1 cellular context compared by ENCODE assay signal in the genomic region with DNA sequence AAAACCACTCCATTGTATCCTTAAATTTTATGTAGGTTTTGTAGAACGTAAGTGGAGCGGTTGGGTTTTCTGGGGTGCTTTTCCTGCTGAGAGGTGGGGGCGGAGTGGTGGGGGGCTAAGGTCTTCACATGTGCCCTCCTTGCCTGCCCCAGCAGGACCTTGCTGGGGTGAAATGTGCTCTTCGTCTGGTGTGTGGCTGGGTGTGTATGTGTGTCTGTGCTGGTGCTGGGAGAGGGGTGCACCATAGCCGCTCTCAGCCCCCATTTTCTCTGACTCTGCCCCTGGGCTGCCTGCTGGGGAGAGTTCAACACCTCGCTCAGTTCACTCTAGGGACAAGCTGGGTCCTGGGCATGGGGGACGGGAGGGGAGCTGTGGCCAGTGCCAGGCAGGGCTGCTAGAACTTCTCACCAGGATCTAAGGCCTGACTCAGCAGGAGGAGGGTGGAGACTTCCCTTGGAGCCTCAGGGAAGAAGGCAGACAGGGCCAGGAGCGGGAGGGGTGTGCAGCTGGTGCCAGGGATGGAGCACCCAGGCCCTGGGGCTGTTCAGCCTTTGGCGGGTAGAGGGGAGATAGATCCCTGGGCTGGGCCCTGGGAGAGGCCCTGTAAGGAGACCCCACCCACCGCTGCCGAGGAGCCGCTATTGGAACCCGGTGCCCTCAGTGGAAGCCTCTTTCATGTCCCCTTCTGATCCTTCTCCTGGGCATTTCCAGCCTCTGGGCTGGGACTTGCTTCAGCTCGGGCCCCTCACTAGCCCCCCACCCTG.
TF ChIP-seq lines count a peak whose summit lies in the region.

No MANE protein-coding gene starts in this region.

TF ChIP-seq in HEK293, 187 proteins besides CTCF, POLR2A, EP300 and RAD21 (continued from another document and continues in another):
- TF ChIP-seq ZNF19 (tag by site-specific recombination; IDR thresholded peaks at IDR 0.05; ENCODE audit: low read depth) (no peak), HOXA7 (CRISPR knock-in tag; IDR thresholded peaks at IDR 0.05; ENCODE audit: borderline replicate concordance) (no peak), ZNF660 (tag by site-specific recombination; IDR thresholded peaks at IDR 0.05) (no peak), ZNF670 (tag by site-specific recombination; IDR thresholded peaks at IDR 0.05; ENCODE audit: low read depth) (no peak), ZFP3 (tag by site-specific recombination; IDR thresholded peaks at IDR 0.05; ENCODE audit: low read depth) (no peak), ZNF214 (tag by site-specific recombination; IDR thresholded peaks at IDR 0.05; ENCODE audit: borderline replicate concordance) (no peak), TRIM28 (IDR thresholded peaks at IDR 0.05; ENCODE audit: borderline replicate concordance, low read length) (no peak), ZNF292 (tag by site-specific recombination; IDR thresholded peaks at IDR 0.05; ENCODE audit: borderline replicate concordance, low read depth) (no peak), ZNF473 (tag by site-specific recombination; IDR thresholded peaks at IDR 0.05) (no peak), ZNF561 (tag by site-specific recombination; IDR thresholded peaks at IDR 0.05; ENCODE audit: borderline replicate concordance) (no peak), SALL2 (tag by site-specific recombination; IDR thresholded peaks at IDR 0.05; ENCODE audit: borderline replicate concordance) (no peak), IKZF3 (tag by site-specific recombination; IDR thresholded peaks at IDR 0.05) (no peak), MZF1 (tag by site-specific recombination; IDR thresholded peaks at IDR 0.05; ENCODE audit: borderline replicate concordance) (no peak), YY2 (tag by site-specific recombination; IDR thresholded peaks at IDR 0.05) (no peak), ZNF324 (tag by site-specific recombination; IDR thresholded peaks at IDR 0.05) (no peak), ZBTB17 (tag by site-specific recombination; IDR thresholded peaks at IDR 0.05) (peak; percentile 56; the same call in 1 of the 2 replicates), ZNF747 (tag by site-specific recombination; IDR thresholded peaks at IDR 0.05) (no peak), ZNF791 (tag by site-specific recombination; IDR thresholded peaks at IDR 0.05) (no peak), ZNF843 (tag by site-specific recombination; IDR thresholded peaks at IDR 0.05) (no peak), ZNF664 (tag by site-specific recombination; IDR thresholded peaks at IDR 0.05) (no peak), ZNF777 (tag by site-specific recombination; IDR thresholded peaks at IDR 0.05; ENCODE audit: borderline replicate concordance) (no peak), KLF8 (tag by site-specific recombination; IDR thresholded peaks at IDR 0.05) (0 out of 2 replicates have a peak, but pooled peaks have one; percentile 18), BCL11B (tag by site-specific recombination; IDR thresholded peaks at IDR 0.05; ENCODE audit: low read depth) (no peak), MYNN (tag by site-specific recombination; IDR thresholded peaks at IDR 0.05; ENCODE audit: borderline replicate concordance) (no peak), ZNF610 (tag by site-specific recombination; IDR thresholded peaks at IDR 0.05; ENCODE audit: borderline replicate concordance) (no peak), ZNF175 (tag by site-specific recombination; IDR thresholded peaks at IDR 0.05) (no peak), SCRT2 (tag by site-specific recombination; IDR thresholded peaks at IDR 0.05) (no peak), ZNF221 (tag by site-specific recombination; IDR thresholded peaks at IDR 0.05; ENCODE audit: borderline replicate concordance) (no peak), ZIC2 (tag by site-specific recombination; IDR thresholded peaks at IDR 0.05) (peak; percentile 87), ZEB2 (tag by site-specific recombination; IDR thresholded peaks at IDR 0.05) (0 out of 2 replicates have a peak, but pooled peaks have one; percentile 30), ZNF837 (tag by site-specific recombination; IDR thresholded peaks at IDR 0.05) (no peak), ZSCAN23 (tag by site-specific recombination; IDR thresholded peaks at IDR 0.05) (no peak), ZNF341 (tag by site-specific recombination; IDR thresholded peaks at IDR 0.05; ENCODE audit: low read depth) (peak; percentile 26; the same call in 1 of the 2 replicates)
- TF ChIP-seq, protein P1, sequence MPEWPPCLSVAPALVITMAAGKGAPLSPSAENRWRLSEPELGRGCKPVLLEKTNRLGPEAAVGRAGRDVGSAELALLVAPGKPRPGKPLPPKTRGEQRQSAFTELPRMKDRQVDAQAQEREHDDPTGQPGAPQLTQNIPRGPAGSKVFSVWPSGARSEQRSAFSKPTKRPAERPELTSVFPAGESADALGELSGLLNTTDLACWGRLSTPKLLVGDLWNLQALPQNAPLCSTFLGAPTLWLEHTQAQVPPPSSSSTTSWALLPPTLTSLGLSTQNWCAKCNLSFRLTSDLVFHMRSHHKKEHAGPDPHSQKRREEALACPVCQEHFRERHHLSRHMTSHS (tag by site-specific recombination; IDR thresholded peaks at IDR 0.05) = no peak
- TF ChIP-seq, protein P2, sequence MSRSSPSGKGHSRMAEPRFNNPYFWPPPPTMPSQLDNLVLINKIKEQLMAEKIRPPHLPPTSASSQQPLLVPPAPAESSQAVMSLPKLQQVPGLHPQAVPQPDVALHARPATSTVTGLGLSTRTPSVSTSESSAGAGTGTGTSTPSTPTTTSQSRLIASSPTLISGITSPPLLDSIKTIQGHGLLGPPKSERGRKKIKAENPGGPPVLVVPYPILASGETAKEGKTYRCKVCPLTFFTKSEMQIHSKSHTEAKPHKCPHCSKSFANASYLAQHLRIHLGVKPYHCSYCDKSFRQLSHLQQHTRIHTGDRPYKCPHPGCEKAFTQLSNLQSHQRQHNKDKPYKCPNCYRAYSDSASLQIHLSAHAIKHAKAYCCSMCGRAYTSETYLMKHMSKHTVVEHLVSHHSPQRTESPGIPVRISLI (tag by site-specific recombination; IDR thresholded peaks at IDR 0.05) = no peak
- TF ChIP-seq, protein P3, sequence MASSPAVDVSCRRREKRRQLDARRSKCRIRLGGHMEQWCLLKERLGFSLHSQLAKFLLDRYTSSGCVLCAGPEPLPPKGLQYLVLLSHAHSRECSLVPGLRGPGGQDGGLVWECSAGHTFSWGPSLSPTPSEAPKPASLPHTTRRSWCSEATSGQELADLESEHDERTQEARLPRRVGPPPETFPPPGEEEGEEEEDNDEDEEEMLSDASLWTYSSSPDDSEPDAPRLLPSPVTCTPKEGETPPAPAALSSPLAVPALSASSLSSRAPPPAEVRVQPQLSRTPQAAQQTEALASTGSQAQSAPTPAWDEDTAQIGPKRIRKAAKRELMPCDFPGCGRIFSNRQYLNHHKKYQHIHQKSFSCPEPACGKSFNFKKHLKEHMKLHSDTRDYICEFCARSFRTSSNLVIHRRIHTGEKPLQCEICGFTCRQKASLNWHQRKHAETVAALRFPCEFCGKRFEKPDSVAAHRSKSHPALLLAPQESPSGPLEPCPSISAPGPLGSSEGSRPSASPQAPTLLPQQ (tag by site-specific recombination; IDR thresholded peaks at IDR 0.05) = no peak
- TF ChIP-seq, protein P4, sequence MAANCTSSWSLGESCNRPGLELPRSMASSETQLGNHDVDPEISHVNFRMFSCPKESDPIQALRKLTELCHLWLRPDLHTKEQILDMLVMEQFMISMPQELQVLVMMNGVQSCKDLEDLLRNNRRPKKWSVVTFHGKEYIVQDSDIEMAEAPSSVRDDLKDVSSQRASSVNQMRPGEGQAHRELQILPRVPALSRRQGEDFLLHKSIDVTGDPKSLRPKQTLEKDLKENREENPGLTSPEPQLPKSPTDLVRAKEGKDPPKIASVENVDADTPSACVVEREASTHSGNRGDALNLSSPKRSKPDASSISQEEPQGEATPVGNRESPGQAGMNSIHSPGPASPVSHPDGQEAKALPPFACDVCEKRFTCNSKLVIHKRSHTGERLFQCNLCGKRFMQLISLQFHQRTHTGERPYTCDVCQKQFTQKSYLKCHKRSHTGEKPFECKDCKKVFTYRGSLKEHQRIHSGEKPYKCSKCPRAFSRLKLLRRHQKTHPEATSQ (tag by site-specific recombination; IDR thresholded peaks at IDR 0.05) = no peak
- TF ChIP-seq, protein P5, sequence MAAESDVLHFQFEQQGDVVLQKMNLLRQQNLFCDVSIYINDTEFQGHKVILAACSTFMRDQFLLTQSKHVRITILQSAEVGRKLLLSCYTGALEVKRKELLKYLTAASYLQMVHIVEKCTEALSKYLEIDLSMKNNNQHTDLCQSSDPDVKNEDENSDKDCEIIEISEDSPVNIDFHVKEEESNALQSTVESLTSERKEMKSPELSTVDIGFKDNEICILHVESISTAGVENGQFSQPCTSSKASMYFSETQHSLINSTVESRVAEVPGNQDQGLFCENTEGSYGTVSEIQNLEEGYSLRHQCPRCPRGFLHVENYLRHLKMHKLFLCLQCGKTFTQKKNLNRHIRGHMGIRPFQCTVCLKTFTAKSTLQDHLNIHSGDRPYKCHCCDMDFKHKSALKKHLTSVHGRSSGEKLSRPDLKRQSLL (tag by site-specific recombination; IDR thresholded peaks at IDR 0.05) = no peak
- TF ChIP-seq, protein P6, sequence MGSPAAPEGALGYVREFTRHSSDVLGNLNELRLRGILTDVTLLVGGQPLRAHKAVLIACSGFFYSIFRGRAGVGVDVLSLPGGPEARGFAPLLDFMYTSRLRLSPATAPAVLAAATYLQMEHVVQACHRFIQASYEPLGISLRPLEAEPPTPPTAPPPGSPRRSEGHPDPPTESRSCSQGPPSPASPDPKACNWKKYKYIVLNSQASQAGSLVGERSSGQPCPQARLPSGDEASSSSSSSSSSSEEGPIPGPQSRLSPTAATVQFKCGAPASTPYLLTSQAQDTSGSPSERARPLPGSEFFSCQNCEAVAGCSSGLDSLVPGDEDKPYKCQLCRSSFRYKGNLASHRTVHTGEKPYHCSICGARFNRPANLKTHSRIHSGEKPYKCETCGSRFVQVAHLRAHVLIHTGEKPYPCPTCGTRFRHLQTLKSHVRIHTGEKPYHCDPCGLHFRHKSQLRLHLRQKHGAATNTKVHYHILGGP (tag by site-specific recombination; IDR thresholded peaks at IDR 0.05) = no peak
- TF ChIP-seq, protein P7, sequence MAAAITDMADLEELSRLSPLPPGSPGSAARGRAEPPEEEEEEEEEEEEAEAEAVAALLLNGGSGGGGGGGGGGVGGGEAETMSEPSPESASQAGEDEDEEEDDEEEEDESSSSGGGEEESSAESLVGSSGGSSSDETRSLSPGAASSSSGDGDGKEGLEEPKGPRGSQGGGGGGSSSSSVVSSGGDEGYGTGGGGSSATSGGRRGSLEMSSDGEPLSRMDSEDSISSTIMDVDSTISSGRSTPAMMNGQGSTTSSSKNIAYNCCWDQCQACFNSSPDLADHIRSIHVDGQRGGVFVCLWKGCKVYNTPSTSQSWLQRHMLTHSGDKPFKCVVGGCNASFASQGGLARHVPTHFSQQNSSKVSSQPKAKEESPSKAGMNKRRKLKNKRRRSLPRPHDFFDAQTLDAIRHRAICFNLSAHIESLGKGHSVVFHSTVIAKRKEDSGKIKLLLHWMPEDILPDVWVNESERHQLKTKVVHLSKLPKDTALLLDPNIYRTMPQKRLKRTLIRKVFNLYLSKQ (tag by site-specific recombination; IDR thresholded peaks at IDR 0.05; ENCODE audit: borderline replicate concordance) = no peak
- TF ChIP-seq, protein P8, sequence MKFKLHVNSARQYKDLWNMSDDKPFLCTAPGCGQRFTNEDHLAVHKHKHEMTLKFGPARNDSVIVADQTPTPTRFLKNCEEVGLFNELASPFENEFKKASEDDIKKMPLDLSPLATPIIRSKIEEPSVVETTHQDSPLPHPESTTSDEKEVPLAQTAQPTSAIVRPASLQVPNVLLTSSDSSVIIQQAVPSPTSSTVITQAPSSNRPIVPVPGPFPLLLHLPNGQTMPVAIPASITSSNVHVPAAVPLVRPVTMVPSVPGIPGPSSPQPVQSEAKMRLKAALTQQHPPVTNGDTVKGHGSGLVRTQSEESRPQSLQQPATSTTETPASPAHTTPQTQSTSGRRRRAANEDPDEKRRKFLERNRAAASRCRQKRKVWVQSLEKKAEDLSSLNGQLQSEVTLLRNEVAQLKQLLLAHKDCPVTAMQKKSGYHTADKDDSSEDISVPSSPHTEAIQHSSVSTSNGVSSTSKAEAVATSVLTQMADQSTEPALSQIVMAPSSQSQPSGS (tag by site-specific recombination; IDR thresholded peaks at IDR 0.05; ENCODE audit: low read depth) = no peak
- TF ChIP-seq, protein P9, sequence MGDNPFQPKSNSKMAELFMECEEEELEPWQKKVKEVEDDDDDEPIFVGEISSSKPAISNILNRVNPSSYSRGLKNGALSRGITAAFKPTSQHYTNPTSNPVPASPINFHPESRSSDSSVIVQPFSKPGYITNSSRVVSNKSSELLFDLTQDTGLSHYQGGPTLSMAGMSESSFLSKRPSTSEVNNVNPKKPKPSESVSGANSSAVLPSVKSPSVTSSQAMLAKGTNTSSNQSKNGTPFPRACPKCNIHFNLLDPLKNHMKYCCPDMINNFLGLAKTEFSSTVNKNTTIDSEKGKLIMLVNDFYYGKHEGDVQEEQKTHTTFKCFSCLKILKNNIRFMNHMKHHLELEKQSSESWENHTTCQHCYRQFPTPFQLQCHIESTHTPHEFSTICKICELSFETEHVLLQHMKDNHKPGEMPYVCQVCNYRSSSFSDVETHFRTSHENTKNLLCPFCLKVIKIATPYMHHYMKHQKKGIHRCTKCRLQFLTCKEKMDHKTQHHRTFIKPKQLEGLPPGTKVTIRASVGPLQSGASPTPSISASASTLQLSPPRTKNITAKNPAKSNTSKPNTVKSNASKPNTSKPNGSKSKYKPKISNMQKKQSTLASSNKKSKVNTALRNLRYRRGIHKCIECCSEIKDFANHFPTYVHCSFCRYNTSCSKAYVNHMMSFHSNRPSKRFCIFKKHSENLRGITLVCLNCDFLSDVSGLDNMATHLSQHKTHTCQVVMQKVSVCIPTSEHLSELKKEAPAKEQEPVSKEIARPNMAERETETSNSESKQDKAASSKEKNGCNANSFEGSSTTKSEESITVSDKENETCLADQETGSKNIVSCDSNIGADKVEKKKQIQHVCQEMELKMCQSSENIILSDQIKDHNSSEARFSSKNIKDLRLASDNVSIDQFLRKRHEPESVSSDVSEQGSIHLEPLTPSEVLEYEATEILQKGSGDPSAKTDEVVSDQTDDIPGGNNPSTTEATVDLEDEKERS (tag by site-specific recombination; IDR thresholded peaks at IDR 0.05) = no peak
- TF ChIP-seq, protein P10, sequence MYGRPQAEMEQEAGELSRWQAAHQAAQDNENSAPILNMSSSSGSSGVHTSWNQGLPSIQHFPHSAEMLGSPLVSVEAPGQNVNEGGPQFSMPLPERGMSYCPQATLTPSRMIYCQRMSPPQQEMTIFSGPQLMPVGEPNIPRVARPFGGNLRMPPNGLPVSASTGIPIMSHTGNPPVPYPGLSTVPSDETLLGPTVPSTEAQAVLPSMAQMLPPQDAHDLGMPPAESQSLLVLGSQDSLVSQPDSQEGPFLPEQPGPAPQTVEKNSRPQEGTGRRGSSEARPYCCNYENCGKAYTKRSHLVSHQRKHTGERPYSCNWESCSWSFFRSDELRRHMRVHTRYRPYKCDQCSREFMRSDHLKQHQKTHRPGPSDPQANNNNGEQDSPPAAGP (tag by site-specific recombination; IDR thresholded peaks at IDR 0.05) = peak; percentile 45
